8 cellular contexts compared by ENCODE assay signal in the genomic region with DNA sequence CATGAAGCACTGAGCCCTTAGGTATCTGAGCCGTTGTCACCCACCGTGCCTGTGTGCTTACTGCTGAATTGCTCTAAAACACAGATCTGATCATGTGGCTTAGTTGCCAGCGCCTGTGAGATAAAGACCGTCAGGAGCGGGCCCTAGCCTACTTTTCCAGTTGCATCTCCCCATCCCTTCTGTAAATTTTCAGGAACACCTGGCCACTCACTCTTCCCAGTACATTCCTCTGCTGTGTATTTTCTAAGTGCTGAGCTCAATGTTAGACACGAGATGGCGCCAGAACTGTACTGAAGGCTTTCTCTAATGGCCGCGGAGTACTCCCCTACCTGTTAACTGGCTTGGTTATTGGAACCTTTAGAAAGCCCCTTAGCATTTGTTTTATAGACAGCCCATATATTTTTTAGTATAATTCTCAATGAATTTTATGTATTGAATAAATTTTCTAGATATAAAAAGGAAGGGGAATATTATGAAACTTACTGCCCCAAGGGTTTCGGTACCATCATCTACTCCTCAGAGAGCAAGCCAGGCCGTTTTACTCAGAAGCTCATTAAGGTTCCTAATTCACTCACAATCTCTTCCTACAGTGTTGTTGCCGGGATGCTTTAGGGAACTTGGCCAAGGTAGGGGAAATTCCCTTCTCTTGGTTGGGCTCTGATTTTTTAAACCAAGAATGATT. TPM values are rescaled to one million over a fixed set of nuclear protein-coding genes. Genes with fewer than 3 reads are reported as not detected.
A peak's percentile ranks its signal among the peaks of the same experiment; 100 is the strongest.
DNase-seq lines count a peak whose midpoint lies in the region; ATAC-seq and TF ChIP-seq lines count a peak whose summit lies in the region.

No MANE protein-coding gene starts in this region.

- TF ChIP-seq CTCF in fibroblast of mammary gland (conservative IDR thresholded peaks at IDR 0.05; ENCODE audit: control insufficient read depth, insufficient read depth, low read depth, low read length): peak; percentile 74

- WGBS in urinary bladder: 19% methylated on average over 12 of the region's 12 CpGs

- H3K4me1 Mint-ChIP-seq in natural killer cell treated with Interleukin-12 subunit alpha and Interleukin-12 subunit beta and Interleukin-15 and Interleukin-18, amount 100 ng/mL, for 72 hours (ENCODE audit: low read depth in 2 of 2): peaks cover 10 to 12% of the 10 kb centered on the region in 2 donors

- peaks cover 12% of the 10 kb centered on the region for H3K9me3 Mint-ChIP-seq in natural killer cell treated with Interleukin-12 subunit alpha and Interleukin-12 subunit beta and Interleukin-15 and Interleukin-18, amount 100 ng/mL, for 72 hours

- peaks cover 0 to 10% of the 10 kb centered on the region in 2 donors for H3K27me3 Mint-ChIP-seq in natural killer cell treated with Interleukin-12 subunit alpha and Interleukin-12 subunit beta and Interleukin-15 and Interleukin-18, amount 100 ng/mL, for 72 hours

- H3K4me3 ChIP-seq in fibroblast of mammary gland (ENCODE audit: control insufficient read depth, low read depth, low read length) (no peak overlapping the region), urinary bladder (ENCODE audit: low read depth, low read length) (peak overlapping the region; percentile 42)

- H3K4me1 ChIP-seq in urinary bladder (ENCODE audit: insufficient read depth): no peaks in the 10 kb centered on the region

- peak overlapping the region; percentile 92 for H3K4me3 Mint-ChIP-seq in natural killer cell treated with Interleukin-12 subunit alpha and Interleukin-12 subunit beta and Interleukin-15 and Interleukin-18, amount 100 ng/mL, for 72 hours

- ATAC-seq in HG02642 (IDR thresholded peaks at IDR 0.05; ENCODE audit: poor library complexity, unreplicated experiment): peak; percentile 32
- ATAC-seq in natural killer cell treated with Interleukin-12 subunit alpha and Interleukin-12 subunit beta and Interleukin-15 and Interleukin-18, amount 100 ng/mL, for 72 hours: no peak

- peaks cover 28% of the 10 kb centered on the region for H3K36me3 Mint-ChIP-seq in natural killer cell treated with Interleukin-12 subunit alpha and Interleukin-12 subunit beta and Interleukin-15 and Interleukin-18, amount 100 ng/mL, for 72 hours

- H3K27ac Mint-ChIP-seq in natural killer cell treated with Interleukin-12 subunit alpha and Interleukin-12 subunit beta and Interleukin-15 and Interleukin-18, amount 100 ng/mL, for 72 hours: peak overlapping the region; percentile 76 to 89

- DNase-seq in DMS153 (lab: John Stamatoyannopoulos, UW) (peak; percentile 36), NCI-H526 treated with DMSO at 0.1 percent for 48 hours (lab: John Stamatoyannopoulos, UW) (peak; percentile 86), fibroblast of mammary gland (ENCODE audit: low read depth) (peak; percentile 59), cortex of kidney (lab: John Stamatoyannopoulos, UW) (no peak)
- DNase-seq in activated T-cell treated with anti-CD3 and anti-CD28 coated beads, Interleukin-2, amount 50 U/mL, for 1 hour: peak; percentile 49
- DNase-seq in natural killer cell treated with Interleukin-12 subunit alpha and Interleukin-12 subunit beta and Interleukin-15 and Interleukin-18, amount 100 ng/mL, for 72 hours (ENCODE audit: low spot score): peak; percentile 67

- no peaks in the 10 kb centered on the region for H3K36me3 ChIP-seq in urinary bladder (ENCODE audit: insufficient read depth)

- no peak overlapping the region for H3K27ac ChIP-seq in urinary bladder (ENCODE audit: low read depth)

RNA-seq across cellular contexts. Expression of a gene that starts 16.7 kb away (rescaled TPM):
- total RNA-seq in natural killer cell treated with Interleukin-12 subunit alpha and Interleukin-12 subunit beta and Interleukin-15 and Interleukin-18, amount 100 ng/mL, for 72 hours: not detected
- not detected for total RNA-seq in urinary bladder
- 0.08 TPM for polyA plus RNA-seq in urinary bladder
